ENCODE assay signal across 12 cellular contexts in the genomic region with DNA sequence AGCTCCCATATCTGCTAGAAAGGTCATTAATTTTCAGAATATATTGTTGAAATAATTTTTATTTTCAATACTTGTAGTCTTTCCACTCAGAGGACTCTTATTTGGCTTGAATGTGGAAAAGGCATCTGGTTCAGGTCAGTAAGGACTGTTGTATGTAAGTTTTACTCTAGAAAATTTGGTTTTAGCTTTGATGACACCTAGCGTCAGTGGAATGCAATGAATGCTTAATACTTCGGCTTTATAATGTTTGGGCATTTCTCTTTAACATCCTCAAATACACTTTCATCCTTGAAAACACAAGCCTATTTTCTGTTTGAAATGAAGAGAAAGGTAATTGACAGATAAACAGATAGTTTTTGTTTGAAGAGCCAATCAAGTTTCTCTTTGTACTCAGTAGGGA.
DNase-seq lines count a peak whose midpoint lies in the region; ATAC-seq and TF ChIP-seq lines count a peak whose summit lies in the region.
"Had no signal": no experiment of that assay in that cellular context is flagged by ENCODE, and none has a peak within 500 bp of the region (broad histone marks: within the 10 kb centered on the region; RNA-seq: fewer than 3 reads in every experiment).

No MANE protein-coding gene starts in this region.

- H3K4me1 ChIP-seq in gastroesophageal sphincter: peaks cover 7 to 34% (median 13%) of the 10 kb centered on the region in 3 donors
- H3K4me1 ChIP-seq in skeletal muscle tissue (ENCODE audit: control insufficient read depth in 3 of 3, insufficient read depth in 3 of 3, low read length in 3 of 3): peaks cover 16 to 26% (median 22%) of the 10 kb centered on the region in 3 donors

- H3K9me3 ChIP-seq in gastroesophageal sphincter (no peaks in the 10 kb centered on the region), skeletal muscle tissue (ENCODE audit: control insufficient read depth in 3 of 3, low read length in 3 of 3) (no peaks in the 10 kb centered on the region)

- H3K4me3 ChIP-seq in gastroesophageal sphincter (no peak overlapping the region), skeletal muscle tissue (ENCODE audit: low read length in 3 of 3) (no peak overlapping the region)

- 6 to 15% methylated on average over 2 of the region's 2 CpGs for WGBS in gastroesophageal sphincter (ENCODE audit: low coverage in 1 of 2), 2 donors

- H3K36me3 ChIP-seq in gastroesophageal sphincter: peaks cover 0 to 26% of the 10 kb centered on the region in 2 donors
- H3K36me3 ChIP-seq in skeletal muscle tissue (ENCODE audit: control insufficient read depth in 3 of 3, insufficient read depth in 3 of 3, low read length in 3 of 3): peaks cover 0 to 5% (median 3%) of the 10 kb centered on the region in 3 donors

- H3K9me3 Mint-ChIP-seq in activated T-cell treated with anti-CD3 and anti-CD28 coated beads, Interleukin-2, amount 50 U/mL, for 4 hours: no peaks in the 10 kb centered on the region
- H3K9me3 Mint-ChIP-seq: stimulated activated effector memory CD8-positive, alpha-beta T cell treated with anti-CD3 and anti-CD28 coated beads, Interleukin-12 subunit alpha, Interleukin-12 subunit beta, amount 100 ng/mL, for 72 hours had no signal

- peak; percentile 14 to 54 (median 40) for TF ChIP-seq CTCF in gastroesophageal sphincter (IDR thresholded peaks at IDR 0.05)

- H3K4me1 Mint-ChIP-seq in activated T-cell treated with anti-CD3 and anti-CD28 coated beads, Interleukin-2, amount 50 U/mL, for 4 hours (ENCODE audit: low read depth): no peaks in the 10 kb centered on the region
- H3K4me1 Mint-ChIP-seq: stimulated activated effector memory CD8-positive, alpha-beta T cell treated with anti-CD3 and anti-CD28 coated beads, Interleukin-12 subunit alpha, Interleukin-12 subunit beta, amount 100 ng/mL, for 72 hours had no signal

- H3K9ac ChIP-seq in skeletal muscle tissue (ENCODE audit: low read depth in 1 of 3, low read length in 3 of 3): no peak overlapping the region

- TF ChIP-seq POLR2A in gastroesophageal sphincter (IDR thresholded peaks at IDR 0.05): no peak

- no peak overlapping the region for H3K4me3 Mint-ChIP-seq in activated T-cell treated with anti-CD3 and anti-CD28 coated beads, Interleukin-2, amount 50 U/mL, for 4 hours
- H3K4me3 Mint-ChIP-seq: stimulated activated effector memory CD8-positive, alpha-beta T cell treated with anti-CD3 and anti-CD28 coated beads, Interleukin-12 subunit alpha, Interleukin-12 subunit beta, amount 100 ng/mL, for 72 hours had no signal

- peak; percentile 20 for DNase-seq in H4 (ENCODE audit: low spot score)
- peak; percentile 35 for DNase-seq in amniotic epithelial cell (ENCODE audit: low read depth)
- DNase-seq in activated T-cell treated with anti-CD3 and anti-CD28 coated beads, Interleukin-2, amount 50 U/mL, for 4 hours: no peak
- DNase-seq in NCI-H187 treated with DMSO at 0.1 percent for 48 hours (lab: John Stamatoyannopoulos, UW): no peak
- DNase-seq: H7, NCI-H774, T-helper 1 cell had no signal

- no peak overlapping the region for H3K27ac ChIP-seq in gastroesophageal sphincter
- H3K27ac ChIP-seq in skeletal muscle tissue (ENCODE audit: low read depth, low read length): peak overlapping the region; percentile 10

- no peaks in the 10 kb centered on the region for H3K27me3 ChIP-seq in gastroesophageal sphincter
- H3K27me3 ChIP-seq in skeletal muscle tissue (ENCODE audit: control insufficient read depth in 3 of 3, insufficient read depth in 3 of 3, low read length in 3 of 3): no peaks in the 10 kb centered on the region

- no peaks in the 10 kb centered on the region for H3K27me3 Mint-ChIP-seq in activated T-cell treated with anti-CD3 and anti-CD28 coated beads, Interleukin-2, amount 50 U/mL, for 4 hours (ENCODE audit: low read depth)

- H3K36me3 Mint-ChIP-seq in activated T-cell treated with anti-CD3 and anti-CD28 coated beads, Interleukin-2, amount 50 U/mL, for 4 hours (ENCODE audit: insufficient read depth): no peaks in the 10 kb centered on the region

- TF ChIP-seq EP300 in gastroesophageal sphincter (IDR thresholded peaks at IDR 0.05): no peak

- ATAC-seq in gastroesophageal sphincter: no peak
- no peak for ATAC-seq in activated T-cell treated with anti-CD3 and anti-CD28 coated beads, Interleukin-2, amount 50 U/mL, for 4 hours
- no peak for ATAC-seq in HG02678 (IDR thresholded peaks at IDR 0.05; ENCODE audit: unreplicated experiment)
- ATAC-seq in GM18861 (IDR thresholded peaks at IDR 0.05; ENCODE audit: unreplicated experiment): no peak
- ATAC-seq: stimulated activated effector memory CD8-positive, alpha-beta T cell treated with anti-CD3 and anti-CD28 coated beads, Interleukin-12 subunit alpha, Interleukin-12 subunit beta, amount 100 ng/mL, for 72 hours had no signal

Comparison
In these comparisons a context has a peak if more than half of its experiments do, and no peak if none do; other contexts are left out.
1. DNase-seq: peak in H4 (single experiment) and amniotic epithelial cell (single experiment); none in activated T-cell treated with anti-CD3 and anti-CD28 coated beads, Interleukin-2, amount 50 U/mL, for 4 hours (single experiment) and NCI-H187 treated with DMSO at 0.1 percent for 48 hours (single experiment).